ENCODE assay signal across 8 cellular contexts in genomic region chr1:42477775-42478174, GRCh38. TPM values are rescaled to one million over a fixed set of nuclear protein-coding genes. Genes with fewer than 3 reads are reported as not detected.
"Had no signal": no experiment of that assay in that cellular context is flagged by ENCODE, and none has a peak within 500 bp of the region (broad histone marks: within the 10 kb centered on the region; RNA-seq: fewer than 3 reads in every experiment).

No MANE protein-coding gene starts in this region.

- H3K4me3 ChIP-seq: GM12878 had no signal

- DNase-seq: GDM1, GF-D8 had no signal

- FAIRE-seq: G401.6, GM12878, GM12892, GM18507, GM19239 had no signal

- ATAC-seq: GM12878 had no signal

RNA-seq across cellular contexts. Expression of gene ZMYND12, which starts 22.0 kb away (rescaled TPM):
- total RNA-seq: G401 had no signal
